Comparison of ENCODE assay signal across 1 cellular context in genomic region chr9:89647366-89648128, GRCh38.
TF ChIP-seq lines count a peak whose summit lies in the region.

No MANE protein-coding gene starts in this region.

TF ChIP-seq in HepG2, 621 proteins besides CTCF, POLR2A, EP300 and RAD21 (continued from another document):
- TF ChIP-seq, protein P1, sequence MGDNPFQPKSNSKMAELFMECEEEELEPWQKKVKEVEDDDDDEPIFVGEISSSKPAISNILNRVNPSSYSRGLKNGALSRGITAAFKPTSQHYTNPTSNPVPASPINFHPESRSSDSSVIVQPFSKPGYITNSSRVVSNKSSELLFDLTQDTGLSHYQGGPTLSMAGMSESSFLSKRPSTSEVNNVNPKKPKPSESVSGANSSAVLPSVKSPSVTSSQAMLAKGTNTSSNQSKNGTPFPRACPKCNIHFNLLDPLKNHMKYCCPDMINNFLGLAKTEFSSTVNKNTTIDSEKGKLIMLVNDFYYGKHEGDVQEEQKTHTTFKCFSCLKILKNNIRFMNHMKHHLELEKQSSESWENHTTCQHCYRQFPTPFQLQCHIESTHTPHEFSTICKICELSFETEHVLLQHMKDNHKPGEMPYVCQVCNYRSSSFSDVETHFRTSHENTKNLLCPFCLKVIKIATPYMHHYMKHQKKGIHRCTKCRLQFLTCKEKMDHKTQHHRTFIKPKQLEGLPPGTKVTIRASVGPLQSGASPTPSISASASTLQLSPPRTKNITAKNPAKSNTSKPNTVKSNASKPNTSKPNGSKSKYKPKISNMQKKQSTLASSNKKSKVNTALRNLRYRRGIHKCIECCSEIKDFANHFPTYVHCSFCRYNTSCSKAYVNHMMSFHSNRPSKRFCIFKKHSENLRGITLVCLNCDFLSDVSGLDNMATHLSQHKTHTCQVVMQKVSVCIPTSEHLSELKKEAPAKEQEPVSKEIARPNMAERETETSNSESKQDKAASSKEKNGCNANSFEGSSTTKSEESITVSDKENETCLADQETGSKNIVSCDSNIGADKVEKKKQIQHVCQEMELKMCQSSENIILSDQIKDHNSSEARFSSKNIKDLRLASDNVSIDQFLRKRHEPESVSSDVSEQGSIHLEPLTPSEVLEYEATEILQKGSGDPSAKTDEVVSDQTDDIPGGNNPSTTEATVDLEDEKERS (CRISPR knock-in tag; IDR thresholded peaks at IDR 0.05) = no peak
- TF ChIP-seq ZNF292 (CRISPR knock-in tag; IDR thresholded peaks at IDR 0.05; ENCODE audit: borderline replicate concordance, low read depth) (no peak; the same call in 1 of the 2 replicates), TIGD3 (CRISPR knock-in tag; IDR thresholded peaks at IDR 0.05; ENCODE audit: borderline replicate concordance) (0 out of 2 replicates have a peak, but pooled peaks have one; percentile 19), EED (CRISPR knock-in tag; IDR thresholded peaks at IDR 0.05) (peak; percentile 12; the same call in 1 of the 2 replicates), CAMTA2 (CRISPR knock-in tag; IDR thresholded peaks at IDR 0.05; ENCODE audit: borderline replicate concordance) (no peak), KLF15 (CRISPR knock-in tag; IDR thresholded peaks at IDR 0.05; ENCODE audit: borderline replicate concordance) (no peak), SRSF9 (IDR thresholded peaks at IDR 0.05; ENCODE audit: borderline replicate concordance, insufficient read depth, low read depth, low read length, poor library complexity, severe bottlenecking) (no peak), PRDM10 (CRISPR knock-in tag; IDR thresholded peaks at IDR 0.05; ENCODE audit: low read depth) (peak; percentile 68)
- TF ChIP-seq, protein P2, sequence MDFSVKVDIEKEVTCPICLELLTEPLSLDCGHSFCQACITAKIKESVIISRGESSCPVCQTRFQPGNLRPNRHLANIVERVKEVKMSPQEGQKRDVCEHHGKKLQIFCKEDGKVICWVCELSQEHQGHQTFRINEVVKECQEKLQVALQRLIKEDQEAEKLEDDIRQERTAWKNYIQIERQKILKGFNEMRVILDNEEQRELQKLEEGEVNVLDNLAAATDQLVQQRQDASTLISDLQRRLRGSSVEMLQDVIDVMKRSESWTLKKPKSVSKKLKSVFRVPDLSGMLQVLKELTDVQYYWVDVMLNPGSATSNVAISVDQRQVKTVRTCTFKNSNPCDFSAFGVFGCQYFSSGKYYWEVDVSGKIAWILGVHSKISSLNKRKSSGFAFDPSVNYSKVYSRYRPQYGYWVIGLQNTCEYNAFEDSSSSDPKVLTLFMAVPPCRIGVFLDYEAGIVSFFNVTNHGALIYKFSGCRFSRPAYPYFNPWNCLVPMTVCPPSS (IDR thresholded peaks at IDR 0.05) = no peak
- TF ChIP-seq, protein P3, sequence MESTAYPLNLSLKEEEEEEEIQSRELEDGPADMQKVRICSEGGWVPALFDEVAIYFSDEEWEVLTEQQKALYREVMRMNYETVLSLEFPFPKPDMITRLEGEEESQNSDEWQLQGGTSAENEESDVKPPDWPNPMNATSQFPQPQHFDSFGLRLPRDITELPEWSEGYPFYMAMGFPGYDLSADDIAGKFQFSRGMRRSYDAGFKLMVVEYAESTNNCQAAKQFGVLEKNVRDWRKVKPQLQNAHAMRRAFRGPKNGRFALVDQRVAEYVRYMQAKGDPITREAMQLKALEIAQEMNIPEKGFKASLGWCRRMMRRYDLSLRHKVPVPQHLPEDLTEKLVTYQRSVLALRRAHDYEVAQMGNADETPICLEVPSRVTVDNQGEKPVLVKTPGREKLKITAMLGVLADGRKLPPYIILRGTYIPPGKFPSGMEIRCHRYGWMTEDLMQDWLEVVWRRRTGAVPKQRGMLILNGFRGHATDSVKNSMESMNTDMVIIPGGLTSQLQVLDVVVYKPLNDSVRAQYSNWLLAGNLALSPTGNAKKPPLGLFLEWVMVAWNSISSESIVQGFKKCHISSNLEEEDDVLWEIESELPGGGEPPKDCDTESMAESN (CRISPR knock-in tag; conservative IDR thresholded peaks at IDR 0.05) = no peak
